Comparison of ENCODE assay signal across 16 cellular contexts in genomic region chr6:139327038-139327437, GRCh38. TPM values are rescaled to one million over a fixed set of nuclear protein-coding genes. Genes with fewer than 3 reads are reported as not detected.
A peak's percentile ranks its signal among the peaks of the same experiment; 100 is the strongest.
DNase-seq lines count a peak whose midpoint lies in the region; ATAC-seq and TF ChIP-seq lines count a peak whose summit lies in the region.
"Had no signal": no experiment of that assay in that cellular context is flagged by ENCODE, and none has a peak within 500 bp of the region (broad histone marks: within the 10 kb centered on the region; RNA-seq: fewer than 3 reads in every experiment).

No MANE protein-coding gene starts in this region.

- peaks cover 2% of the 10 kb centered on the region for H3K36me3 Mint-ChIP-seq in activated B cell treated with CpG ODN at 0.5 μM for 24 hours (ENCODE audit: low read depth)
- no peaks in the 10 kb centered on the region for H3K36me3 Mint-ChIP-seq in CD8-positive, alpha-beta T cell

- no peak for TF ChIP-seq CTCF in activated B cell treated with CpG ODN at 0.5 μM for 24 hours (IDR thresholded peaks at IDR 0.05)
- no peak for TF ChIP-seq CTCF in CD8-positive, alpha-beta T cell (IDR thresholded peaks at IDR 0.05)

- no peaks in the 10 kb centered on the region for H3K27me3 Mint-ChIP-seq in activated B cell treated with CpG ODN at 0.5 μM for 24 hours
- no peaks in the 10 kb centered on the region for H3K27me3 Mint-ChIP-seq in CD8-positive, alpha-beta T cell (ENCODE audit: low read depth)

- H3K9me3 ChIP-seq in CD8-positive, alpha-beta T cell (ENCODE audit: low read length): no peaks in the 10 kb centered on the region
- H3K9me3 ChIP-seq: left ventricle myocardium inferior, ovary had no signal

- CTCF ChIA-PET in activated B cell treated with CpG ODN at 0.5 μM for 24 hours (lab: Charles Lee): interaction anchor here (1.3 kb wide), 1 partner anchor 108 kb away, joined by 6 read pairs; no protein-coding TSS in a partner anchor
- CTCF ChIA-PET in CD8-positive, alpha-beta T cell (lab: Charles Lee): interaction anchor here (1.0 kb wide), 1 partner anchor 15 kb away, joined by 3 read pairs; no protein-coding TSS in a partner anchor

- intact Hi-C loops in activated B cell treated with CpG ODN at 0.5 μM for 24 hours (cut with micrococcal nuclease): no loop called here
- intact Hi-C loops in CD8-positive, alpha-beta T cell (cut with DNase I, micrococcal nuclease): loop anchor here in 1 of 2 experiments (5.0 kb wide), 1 partner anchor 50 kb away; no protein-coding TSS in a partner anchor

- H3K4me3 ChIP-seq in CD8-positive, alpha-beta T cell (ENCODE audit: low read depth, low read length): no peak overlapping the region
- H3K4me3 ChIP-seq: GM23248, left ventricle myocardium inferior, ovary had no signal

- H3K9me3 Mint-ChIP-seq in activated B cell treated with CpG ODN at 0.5 μM for 24 hours: no peaks in the 10 kb centered on the region
- H3K9me3 Mint-ChIP-seq in CD8-positive, alpha-beta T cell: peaks cover 2% of the 10 kb centered on the region

- H3K27ac Mint-ChIP-seq in activated B cell treated with CpG ODN at 0.5 μM for 24 hours: peak overlapping the region; percentile 68
- H3K27ac Mint-ChIP-seq in CD8-positive, alpha-beta T cell: no peak overlapping the region
- H3K27ac Mint-ChIP-seq: stimulated activated effector memory CD8-positive, alpha-beta T cell treated with anti-CD3 and anti-CD28 coated beads, Interleukin-12 subunit alpha, Interleukin-12 subunit beta, amount 100 ng/mL, for 72 hours had no signal

- H3K36me3 ChIP-seq in CD8-positive, alpha-beta T cell (ENCODE audit: insufficient read depth, low read length): no peaks in the 10 kb centered on the region
- H3K36me3 ChIP-seq: left ventricle myocardium inferior, ovary had no signal

- H3K4me1 ChIP-seq in CD8-positive, alpha-beta T cell (ENCODE audit: insufficient read depth, low read length): peaks cover 18% of the 10 kb centered on the region

- peak overlapping the region; percentile 7 for H3K4me3 Mint-ChIP-seq in activated B cell treated with CpG ODN at 0.5 μM for 24 hours
- no peak overlapping the region for H3K4me3 Mint-ChIP-seq in CD8-positive, alpha-beta T cell
- H3K4me3 Mint-ChIP-seq: stimulated activated effector memory CD8-positive, alpha-beta T cell treated with anti-CD3 and anti-CD28 coated beads, Interleukin-12 subunit alpha, Interleukin-12 subunit beta, amount 100 ng/mL, for 72 hours had no signal

- no peaks in the 10 kb centered on the region for H3K27me3 ChIP-seq in CD8-positive, alpha-beta T cell (ENCODE audit: insufficient read depth, low read length)
- H3K27me3 ChIP-seq: ovary had no signal

- H3K4me1 Mint-ChIP-seq in activated B cell treated with CpG ODN at 0.5 μM for 24 hours: peaks cover 45% of the 10 kb centered on the region
- peaks cover 35% of the 10 kb centered on the region for H3K4me1 Mint-ChIP-seq in CD8-positive, alpha-beta T cell (ENCODE audit: low read depth)

- no peak for DNase-seq in activated B cell treated with CpG ODN at 0.5 μM for 24 hours
- no peak for DNase-seq in NCI-H226
- DNase-seq in CD8-positive, alpha-beta T cell: no peak
- no peak for DNase-seq in activated CD4-positive, alpha-beta T cell treated with anti-CD3 and anti-CD28 coated beads, Interleukin-2, amount 50 U/mL, for 48 hours
- DNase-seq: COR-L47, GM23248, left ventricle myocardium inferior, NCI-H2029, ovary, T1000 had no signal

- H3K27ac ChIP-seq in CD8-positive, alpha-beta T cell (ENCODE audit: low read depth, low read length): no peak overlapping the region
- H3K27ac ChIP-seq: GM23248, left ventricle myocardium inferior, ovary had no signal

- peak; percentile 54 for ATAC-seq in GM18867 (IDR thresholded peaks at IDR 0.05; ENCODE audit: unreplicated experiment)
- ATAC-seq in GM21723 (IDR thresholded peaks at IDR 0.05; ENCODE audit: unreplicated experiment): peak; percentile 54
- ATAC-seq in HG03196 (IDR thresholded peaks at IDR 0.05; ENCODE audit: unreplicated experiment): peak; percentile 46
- no peak for ATAC-seq in activated B cell treated with CpG ODN at 0.5 μM for 24 hours (ENCODE audit: low read depth)
- ATAC-seq in CD8-positive, alpha-beta T cell: no peak
- no peak for ATAC-seq in GM18519 (IDR thresholded peaks at IDR 0.05; ENCODE audit: low FRiP score, unreplicated experiment)
- ATAC-seq: Panc1; stimulated activated effector memory CD8-positive, alpha-beta T cell treated with anti-CD3 and anti-CD28 coated beads, Interleukin-12 subunit alpha, Interleukin-12 subunit beta, amount 100 ng/mL, for 72 hours had no signal

- POLR2A ChIA-PET in activated B cell treated with CpG ODN at 0.5 μM for 24 hours (lab: Charles Lee): no interaction called here
- POLR2A ChIA-PET in CD8-positive, alpha-beta T cell (lab: Charles Lee): no interaction called here

RNA-seq across cellular contexts. Expression of gene TXLNB, which starts 35.2 kb away (rescaled TPM):
- total RNA-seq in activated B cell treated with CpG ODN at 0.5 μM for 24 hours: 1.9 and 2.4 TPM in 2 replicates
- total RNA-seq in CD8-positive, alpha-beta T cell: under 1 TPM; 0.22 to 0.72 TPM

RNA-seq across cellular contexts. Expression of gene CITED2, which starts 47.4 kb away (rescaled TPM):
- total RNA-seq in activated B cell treated with CpG ODN at 0.5 μM for 24 hours: 20.7 and 22.5 TPM in 2 replicates
- 100 to 1,000 TPM; 138 to 141 TPM for total RNA-seq in CD8-positive, alpha-beta T cell

Comparison
In these comparisons a context has a peak if more than half of its experiments do, and no peak if none do; other contexts are left out.
1. ATAC-seq: peak in GM18867 (single experiment), GM21723 (single experiment) and HG03196 (single experiment); none in activated B cell treated with CpG ODN at 0.5 μM for 24 hours (single experiment), CD8-positive, alpha-beta T cell (single experiment) and GM18519 (single experiment).